In the genomic region with DNA sequence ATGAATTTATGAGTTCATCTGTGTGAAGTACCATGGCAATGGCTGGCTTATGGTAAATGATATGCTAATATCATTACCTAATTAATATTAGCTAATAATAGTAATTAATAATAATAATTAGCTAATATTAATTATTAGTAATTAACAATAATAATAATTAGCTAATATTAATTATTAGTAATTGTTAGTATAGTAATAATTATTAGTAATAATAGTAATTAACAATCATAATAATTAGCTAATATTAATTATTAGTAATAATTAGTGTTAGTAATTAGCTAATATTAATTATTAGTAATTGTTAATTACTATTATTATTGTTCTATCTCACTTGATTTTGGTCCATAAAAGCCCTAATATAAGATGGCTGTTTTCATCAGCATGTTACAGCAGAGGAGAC, we compare ENCODE assay signal across 16 cellular contexts. TPM values are rescaled to one million over a fixed set of nuclear protein-coding genes. Genes with fewer than 3 reads are reported as not detected.
DNase-seq lines count a peak whose midpoint lies in the region; ATAC-seq and TF ChIP-seq lines count a peak whose summit lies in the region.
"Had no signal": no experiment of that assay in that cellular context is flagged by ENCODE, and none has a peak within 500 bp of the region (broad histone marks: within the 10 kb centered on the region; RNA-seq: fewer than 3 reads in every experiment).

No MANE protein-coding gene starts in this region.

- POLR2A ChIA-PET in WTC11 (lab: Charles Lee), result no interaction called here

- H3K9me3 ChIP-seq in esophagus squamous epithelium (no peaks in the 10 kb centered on the region), parathyroid adenoma (ENCODE audit: control insufficient read depth, low read length) (no peaks in the 10 kb centered on the region), uterus (no peaks in the 10 kb centered on the region), upper lobe of right lung (no peaks in the 10 kb centered on the region)
- H3K9me3 ChIP-seq: BLaER1 had no signal

- H3K4me1 Mint-ChIP-seq in WTC11, result peaks cover 14% of the 10 kb centered on the region

- no peak for TF ChIP-seq POLR2A in esophagus squamous epithelium (IDR thresholded peaks at IDR 0.05)
- no peak for TF ChIP-seq POLR2A in uterus (IDR thresholded peaks at IDR 0.05)

- H3K4me3 Mint-ChIP-seq in WTC11, result no peak overlapping the region
- H3K4me3 Mint-ChIP-seq: CD8-positive, alpha-beta T cell had no signal

- H3K27ac ChIP-seq in esophagus squamous epithelium (peak overlapping the region in 3 of 4 donors; percentile 36 to 46 (median 43)), parathyroid adenoma (peak overlapping the region; percentile 68), uterus (peak overlapping the region; percentile 83 to 95), upper lobe of right lung (no peak overlapping the region)
- H3K27ac ChIP-seq: BLaER1, RWPE1 had no signal

- H3K4me2 ChIP-seq in parathyroid adenoma (ENCODE audit: low read length), result no peak overlapping the region
- H3K4me2 ChIP-seq: BLaER1 had no signal

- no peak overlapping the region for H3K9ac ChIP-seq in parathyroid adenoma
- H3K9ac ChIP-seq: BLaER1 had no signal

- ATAC-seq in WTC11 (no peak), upper lobe of right lung (no peak), GM18907 (IDR thresholded peaks at IDR 0.05; ENCODE audit: unreplicated experiment) (no peak)
- ATAC-seq: CD8-positive, alpha-beta T cell had no signal

- no peak overlapping the region for H2AFZ ChIP-seq in parathyroid adenoma

- H3K27me3 ChIP-seq in esophagus squamous epithelium (no peaks in the 10 kb centered on the region), parathyroid adenoma (ENCODE audit: control insufficient read depth, insufficient read depth, low read length) (no peaks in the 10 kb centered on the region), uterus (no peaks in the 10 kb centered on the region), upper lobe of right lung (no peaks in the 10 kb centered on the region)
- H3K27me3 ChIP-seq: BLaER1 had no signal

- no peak overlapping the region for H3K4me3 ChIP-seq in esophagus squamous epithelium
- H3K4me3 ChIP-seq in parathyroid adenoma (ENCODE audit: low read depth, low read length), result no peak overlapping the region
- no peak overlapping the region for H3K4me3 ChIP-seq in uterus
- H3K4me3 ChIP-seq in upper lobe of right lung, result no peak overlapping the region
- H3K4me3 ChIP-seq: BLaER1 had no signal

- no peaks in the 10 kb centered on the region for H3K36me3 Mint-ChIP-seq in WTC11
- H3K36me3 Mint-ChIP-seq: CD8-positive, alpha-beta T cell had no signal

- CTCF ChIA-PET in WTC11 (lab: Charles Lee), result interaction anchor here (0.7 kb wide), 1 partner anchor 20 kb away, joined by 3 read pairs; a partner anchor contains a TSS

- H3K4me1 ChIP-seq in esophagus squamous epithelium (peaks cover 0 to 34% (median under 1%) of the 10 kb centered on the region in 3 donors), parathyroid adenoma (peaks cover 14% of the 10 kb centered on the region), uterus (peaks cover 6 to 63% of the 10 kb centered on the region in 2 donors), upper lobe of right lung (peaks cover under 1% of the 10 kb centered on the region)
- H3K4me1 ChIP-seq: BLaER1 had no signal

- DNase-seq in WTC11 (ENCODE audit: low spot score) (no peak), esophagus squamous epithelium (lab: John Stamatoyannopoulos, UW) (no peak), uterus (no peak), upper lobe of right lung (no peak), DMS79 treated with DMSO at 0.1 percent for 48 hours (lab: John Stamatoyannopoulos, UW) (no peak)
- DNase-seq: CD8-positive, alpha-beta T cell; KG1; NCI-H1048; NCI-H1436 treated with DMSO at 0.1 percent for 48 hours; NCI-H2029 treated with DMSO at 0.1 percent for 48 hours; NCI-H510A; NCI-H774 had no signal

- H3K36me3 ChIP-seq in esophagus squamous epithelium (no peaks in the 10 kb centered on the region), parathyroid adenoma (ENCODE audit: control insufficient read depth, insufficient read depth, low read length) (no peaks in the 10 kb centered on the region), uterus (no peaks in the 10 kb centered on the region), upper lobe of right lung (no peaks in the 10 kb centered on the region)
- H3K36me3 ChIP-seq: BLaER1 had no signal

- intact Hi-C loops in esophagus squamous epithelium (cut with DNase I), result no loop called here
- intact Hi-C loops in uterus (cut with DNase I; ENCODE audit: low total_unique reads), result no loop called here
- intact Hi-C loops in upper lobe of right lung (cut with DNase I), result no loop called here

- peaks cover 9% of the 10 kb centered on the region for H3K9me3 Mint-ChIP-seq in WTC11
- H3K9me3 Mint-ChIP-seq: CD8-positive, alpha-beta T cell had no signal

- no peak for TF ChIP-seq CTCF in WTC11 (IDR thresholded peaks at IDR 0.05)
- TF ChIP-seq CTCF in esophagus squamous epithelium (IDR thresholded peaks at IDR 0.05), result no peak
- TF ChIP-seq CTCF in parathyroid adenoma (IDR thresholded peaks at IDR 0.05), result no peak
- no peak for TF ChIP-seq CTCF in uterus (IDR thresholded peaks at IDR 0.05)
- TF ChIP-seq CTCF in upper lobe of right lung (IDR thresholded peaks at IDR 0.05), result no peak

- no peak overlapping the region for H3K27ac Mint-ChIP-seq in WTC11
- H3K27ac Mint-ChIP-seq: CD8-positive, alpha-beta T cell had no signal

- no peaks in the 10 kb centered on the region for H3K27me3 Mint-ChIP-seq in WTC11 (ENCODE audit: low read depth)

- H3K79me2 ChIP-seq in parathyroid adenoma, result peaks cover 5% of the 10 kb centered on the region

TF ChIP-seq in WTC11, 78 proteins besides CTCF, POLR2A, EP300 and RAD21:
- TF ChIP-seq, protein P1, sequence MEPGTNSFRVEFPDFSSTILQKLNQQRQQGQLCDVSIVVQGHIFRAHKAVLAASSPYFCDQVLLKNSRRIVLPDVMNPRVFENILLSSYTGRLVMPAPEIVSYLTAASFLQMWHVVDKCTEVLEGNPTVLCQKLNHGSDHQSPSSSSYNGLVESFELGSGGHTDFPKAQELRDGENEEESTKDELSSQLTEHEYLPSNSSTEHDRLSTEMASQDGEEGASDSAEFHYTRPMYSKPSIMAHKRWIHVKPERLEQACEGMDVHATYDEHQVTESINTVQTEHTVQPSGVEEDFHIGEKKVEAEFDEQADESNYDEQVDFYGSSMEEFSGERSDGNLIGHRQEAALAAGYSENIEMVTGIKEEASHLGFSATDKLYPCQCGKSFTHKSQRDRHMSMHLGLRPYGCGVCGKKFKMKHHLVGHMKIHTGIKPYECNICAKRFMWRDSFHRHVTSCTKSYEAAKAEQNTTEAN (CRISPR knock-in tag; IDR thresholded peaks at IDR 0.05), result no peak
- TF ChIP-seq HMGA2 (CRISPR knock-in tag; IDR thresholded peaks at IDR 0.05), result peak; percentile 94
TF ChIP-seq in WTC11: peak in this region for 1.

RNA-seq across cellular contexts. Expression of a gene that starts 19.8 kb away (rescaled TPM):
- total RNA-seq in WTC11 (2021), result 0.21 to 0.73 TPM (median 0.28 TPM) in 3 replicates
- 10 to 100 TPM in 2 of 4 donors, 1 to 10 TPM in 2; 1.4 to 15.1 (median 7.0) TPM for total RNA-seq in esophagus squamous epithelium
- 100 to 1,000 TPM in 3 of 4 donors, 10 to 100 TPM in 1; 61.6 to 236 (median 150) TPM for total RNA-seq in uterus
- total RNA-seq in upper lobe of right lung, result 19.6 TPM
- total RNA-seq: CD8-positive, alpha-beta T cell had no signal
